14 cellular contexts compared by ENCODE assay signal in genomic region chr7:17474724-17475344, GRCh38.
DNase-seq lines count a peak whose midpoint lies in the region; ATAC-seq, FAIRE-seq and TF ChIP-seq lines count a peak whose summit lies in the region.
"Had no signal": no experiment of that assay in that cellular context is flagged by ENCODE, and none has a peak within 500 bp of the region (broad histone marks: within the 10 kb centered on the region; RNA-seq: fewer than 3 reads in every experiment).

No MANE protein-coding gene starts in this region.

- H2AFZ ChIP-seq in K562 (ENCODE audit: low read depth, low read length) = 0 out of 2 replicates have a peak overlapping the region, but pooled peaks have one; percentile 55

- no peak for TF ChIP-seq CTCF in K562 (IDR thresholded peaks at IDR 0.05 in 2 of 3, conservative IDR thresholded peaks at IDR 0.05 in 1 of 3; ENCODE audit: insufficient read depth in 2 of 3, low read depth in 1 of 3, low read length in 3 of 3)
- TF ChIP-seq CTCF in neural crest cell (conservative IDR thresholded peaks at IDR 0.05) = peak; percentile 43

- no TSS peak for BruUV-seq in K562 (replicated peaks; lab: Mats Ljungman, UMichigan)

- no peak overlapping the region for H3K27ac Mint-ChIP-seq in neural crest cell (ENCODE audit: unreplicated experiment)
- H3K27ac Mint-ChIP-seq in stimulated activated naive B cell treated with anti-CD40 and anti-IgM and Interleukin-4, amounts not matched to agents 10 μg/mL and 1 μg/mL and 100 μg/mL, for 72 hours = no peak overlapping the region
- H3K27ac Mint-ChIP-seq: activated CD8-positive, alpha-beta T cell treated with anti-CD3 and anti-CD28 coated beads for 36 hours had no signal

- no peak for TF ChIP-seq POLR2A in K562 (conservative IDR thresholded peaks at IDR 0.05)

- H3K4me1 Mint-ChIP-seq in neural crest cell = no peaks in the 10 kb centered on the region
- peaks cover 10 to 18% of the 10 kb centered on the region in 2 donors for H3K4me1 Mint-ChIP-seq in stimulated activated naive B cell treated with anti-CD40 and anti-IgM and Interleukin-4, amounts not matched to agents 10 μg/mL and 1 μg/mL and 100 μg/mL, for 72 hours

- H3K36me3 Mint-ChIP-seq in neural crest cell (ENCODE audit: low read depth) = no peaks in the 10 kb centered on the region
- no peaks in the 10 kb centered on the region for H3K36me3 Mint-ChIP-seq in stimulated activated naive B cell treated with anti-CD40 and anti-IgM and Interleukin-4, amounts not matched to agents 10 μg/mL and 1 μg/mL and 100 μg/mL, for 72 hours

- FAIRE-seq in K562 (lab: Jason Lieb, UNC) = no peak
- FAIRE-seq: endothelial cell of umbilical vein, GM19239 had no signal

- no peaks in the 10 kb centered on the region for H4K20me1 ChIP-seq in K562 (replicated peaks; ENCODE audit: control insufficient read depth, insufficient read depth, low read length)

- TF ChIP-seq RAD21 in K562 (CRISPR knock-in tag; conservative IDR thresholded peaks at IDR 0.05 in 1 of 2, IDR thresholded peaks at IDR 0.05 in 1 of 2) = peak in 1 of 2 experiments; percentile 30; a peak in 1 of 4 replicates

- DNase-seq in DMS 273 (lab: John Stamatoyannopoulos, UW; ENCODE audit: unreplicated experiment) (peak; percentile 13), DMS 273 treated with DMSO at 0.1 percent for 48 hours (lab: John Stamatoyannopoulos, UW) (no peak), M059J (ENCODE audit: low read depth) (peak; percentile 18), K562 (ENCODE audit: extremely low read depth in 1 of 4, low spot score in 3 of 4) (peak in 3 of 4 experiments; percentile 9 to 15 (median 12)), neural crest cell (ENCODE audit: low read depth, low spot score) (no peak), KG1 (lab: John Stamatoyannopoulos, UW) (no peak)
- DNase-seq in stimulated activated naive B cell treated with anti-CD40 and anti-IgM and Interleukin-4, amounts not matched to agents 10 μg/mL and 1 μg/mL and 100 μg/mL, for 72 hours = no peak
- DNase-seq: 8988T; activated CD8-positive, alpha-beta T cell treated with anti-CD3 and anti-CD28 coated beads for 36 hours; GF-D8; stimulated activated CD4-positive, alpha-beta T cell treated with anti-CD3 and anti-CD28 coated beads, Interleukin-1b, Interleukin-23, amount 100 ng/mL, for 48 hours had no signal

- no peak for TF ChIP-seq EP300 in K562 (IDR thresholded peaks at IDR 0.05; ENCODE audit: low read length)

- 7% methylated on average over 13 of the region's 13 CpGs for WGBS in K562 (ENCODE audit: insufficient coverage, low coverage, missing lambda C conversion rate)

- H3K4me3 Mint-ChIP-seq in neural crest cell = no peak overlapping the region
- no peak overlapping the region for H3K4me3 Mint-ChIP-seq in stimulated activated naive B cell treated with anti-CD40 and anti-IgM and Interleukin-4, amounts not matched to agents 10 μg/mL and 1 μg/mL and 100 μg/mL, for 72 hours
- H3K4me3 Mint-ChIP-seq: activated CD8-positive, alpha-beta T cell treated with anti-CD3 and anti-CD28 coated beads for 36 hours had no signal

- peaks cover 3% of the 10 kb centered on the region for H3K9me3 Mint-ChIP-seq in neural crest cell
- H3K9me3 Mint-ChIP-seq in stimulated activated naive B cell treated with anti-CD40 and anti-IgM and Interleukin-4, amounts not matched to agents 10 μg/mL and 1 μg/mL and 100 μg/mL, for 72 hours = no peaks in the 10 kb centered on the region
- H3K9me3 Mint-ChIP-seq: activated CD8-positive, alpha-beta T cell treated with anti-CD3 and anti-CD28 coated beads for 36 hours had no signal

- H3K79me2 ChIP-seq in K562 (ENCODE audit: control insufficient read depth, insufficient read depth, low read length) = no peaks in the 10 kb centered on the region

- H3K36me3 ChIP-seq in K562 (ENCODE audit: control insufficient read depth, insufficient read depth, low read length) = no peaks in the 10 kb centered on the region

- POLR2A ChIA-PET in K562 (lab: Yijun Ruan, JAX) = no interaction called here

- H3K27me3 ChIP-seq in K562 (ENCODE audit: control insufficient read depth in 2 of 2, insufficient read depth in 2 of 2, low read length in 2 of 2) = no peaks in the 10 kb centered on the region

- no peak overlapping the region for H3K27ac ChIP-seq in K562 (ENCODE audit: extremely low read depth, low read depth, low read length)

- no peak overlapping the region for H3K9ac ChIP-seq in K562 (ENCODE audit: insufficient read depth in 1 of 2, low read depth in 2 of 2, low read length in 2 of 2)

- ATAC-seq in K562 = peak; percentile 64; the same call in 2 of the 3 replicates
- ATAC-seq in stimulated activated naive B cell treated with anti-CD40 and anti-IgM and Interleukin-4, amounts not matched to agents 10 μg/mL and 1 μg/mL and 100 μg/mL, for 72 hours (replicated peaks) = no peak
- ATAC-seq in GM21526 (IDR thresholded peaks at IDR 0.05; ENCODE audit: low FRiP score, unreplicated experiment) = no peak
- ATAC-seq: activated CD8-positive, alpha-beta T cell treated with anti-CD3 and anti-CD28 coated beads for 36 hours had no signal

- in situ Hi-C loops in K562 (cut with MboI) = no loop called here

- no peaks in the 10 kb centered on the region for H3K4me1 ChIP-seq in K562 (replicated peaks in 1 of 2; ENCODE audit: control insufficient read depth in 2 of 2, insufficient read depth in 2 of 2, low read length in 2 of 2)

- H3K27me3 Mint-ChIP-seq in neural crest cell (ENCODE audit: low read depth) = no peaks in the 10 kb centered on the region
- no peaks in the 10 kb centered on the region for H3K27me3 Mint-ChIP-seq in stimulated activated naive B cell treated with anti-CD40 and anti-IgM and Interleukin-4, amounts not matched to agents 10 μg/mL and 1 μg/mL and 100 μg/mL, for 72 hours
- H3K27me3 Mint-ChIP-seq: activated CD8-positive, alpha-beta T cell treated with anti-CD3 and anti-CD28 coated beads for 36 hours had no signal

- CTCF ChIA-PET in K562 (lab: Yijun Ruan, JAX; ENCODE audit: low intra/inter-chr PET ratio) = no interaction called here

- H3K9me1 ChIP-seq in K562 (ENCODE audit: control insufficient read depth, insufficient read depth, low read length) = no peaks in the 10 kb centered on the region

- intact Hi-C loops in K562 (cut with micrococcal nuclease) = no loop called here

- H3K4me2 ChIP-seq in K562 (ENCODE audit: insufficient read depth, low read length) = no peak overlapping the region

- no peaks in the 10 kb centered on the region for H3K9me3 ChIP-seq in K562 (replicated peaks; ENCODE audit: control insufficient read depth, insufficient read depth, low read depth, low read length)

- H3K4me3 ChIP-seq in K562 = no peak overlapping the region

TF ChIP-seq in K562, 482 proteins besides CTCF, POLR2A, EP300 and RAD21:
- no peak for TF ChIP-seq AFF4 (CRISPR knock-in tag; IDR thresholded peaks at IDR 0.05)
- TF ChIP-seq KDM1A (IDR thresholded peaks at IDR 0.05) = no peak
- TF ChIP-seq ZNF217 (CRISPR knock-in tag; IDR thresholded peaks at IDR 0.05) = no peak
- no peak for TF ChIP-seq FOSL1 (tag; conservative IDR thresholded peaks at IDR 0.05)
- TF ChIP-seq CTCFL (IDR thresholded peaks at IDR 0.05; ENCODE audit: borderline replicate concordance, insufficient read depth, low read depth, low read length, poor library complexity, severe bottlenecking) = peak; percentile 39
- peak; percentile 62; the same call in 1 of the 2 replicates for TF ChIP-seq GABPA (tag; conservative IDR thresholded peaks at IDR 0.05; ENCODE audit: low read depth)
- TF ChIP-seq HDAC6 (IDR thresholded peaks at IDR 0.05; ENCODE audit: low read depth, low read length) = no peak
- TF ChIP-seq NUFIP1 (IDR thresholded peaks at IDR 0.05; ENCODE audit: partially characterized antibody) = no peak
TF ChIP-seq in K562: peak in this region for 2.

Comparison
In these comparisons a context has a peak if more than half of its experiments do, and no peak if none do; other contexts are left out.
1. DNase-seq: peak in DMS 273 (single experiment), M059J (single experiment) and K562 (3 of 4); none in DMS 273 treated with DMSO at 0.1 percent for 48 hours (single experiment), neural crest cell (single experiment), KG1 (single experiment) and stimulated activated naive B cell treated with anti-CD40 and anti-IgM and Interleukin-4, amounts not matched to agents 10 μg/mL and 1 μg/mL and 100 μg/mL, for 72 hours (single experiment).